In genomic region chr4:21352354-21352753, GRCh38 we compare ENCODE assay signal across 2 cellular contexts.
DNase-seq lines count a peak whose midpoint lies in the region; ATAC-seq and TF ChIP-seq lines count a peak whose summit lies in the region.
"Not testable (repeated sequence)": the region's sequence is repeated elsewhere in the genome, so short reads cannot be mapped to it uniquely, and the experiment has no call there.

No MANE protein-coding gene starts in this region.

- H2BK120ac ChIP-seq in neuronal stem cell (ENCODE audit: low read depth, low read length): not testable (repeated sequence)

- H3K27me3 Mint-ChIP-seq in WTC11 (ENCODE audit: low read depth): not testable (repeated sequence)

- H3K18ac ChIP-seq in neuronal stem cell (ENCODE audit: low read length): not testable (repeated sequence)

- peaks cover 11% of the 10 kb centered on the region for H3K36me3 Mint-ChIP-seq in WTC11

- H3K4me3 ChIP-seq in neuronal stem cell (ENCODE audit: low read length in 2 of 2): not testable (repeated sequence)

- H3K4me3 Mint-ChIP-seq in WTC11: not testable (repeated sequence)

- H2AK5ac ChIP-seq in neuronal stem cell (ENCODE audit: low read depth, low read length): not testable (repeated sequence)

- not testable (repeated sequence) for H3K4me1 Mint-ChIP-seq in WTC11

- not testable (repeated sequence) for H4K8ac ChIP-seq in neuronal stem cell (ENCODE audit: low read depth, low read length)

- H3K9ac ChIP-seq in neuronal stem cell (ENCODE audit: low read depth, low read length, poor library complexity): peak overlapping the region; percentile 67

- not testable (repeated sequence) for H3K23ac ChIP-seq in neuronal stem cell (ENCODE audit: low read depth, low read length, poor library complexity)

- H3K14ac ChIP-seq in neuronal stem cell (ENCODE audit: low read length): not testable (repeated sequence)

- H3K27ac ChIP-seq in neuronal stem cell (replicated peaks; ENCODE audit: low read length): not testable (repeated sequence)

- H3K4me1 ChIP-seq in neuronal stem cell (ENCODE audit: control insufficient read depth in 2 of 2, insufficient read depth in 1 of 2, low read depth in 1 of 2, low read length in 2 of 2): not testable (repeated sequence)

- H3K27ac Mint-ChIP-seq in WTC11: not testable (repeated sequence)

- H2AFZ ChIP-seq in neuronal stem cell (ENCODE audit: low read length): not testable (repeated sequence)

- no CpG with 5 or more reads among the region's 4 CpGs for WGBS in neuronal stem cell (ENCODE audit: extremely low coverage in 2 of 2, insufficient read length in 2 of 2, insufficient replicate concordance in 1 of 2), 2 donors

- not testable (repeated sequence) for H2BK5ac ChIP-seq in neuronal stem cell (ENCODE audit: low read length)

- H3K4ac ChIP-seq in neuronal stem cell (ENCODE audit: low read length): not testable (repeated sequence)

- not testable (repeated sequence) for H2BK12ac ChIP-seq in neuronal stem cell (ENCODE audit: low read length)

- ATAC-seq in WTC11: 0 out of 2 replicates have a peak, but pooled peaks have one; percentile 24

- H3K79me1 ChIP-seq in neuronal stem cell (ENCODE audit: low read depth, low read length): not testable (repeated sequence)

- TF ChIP-seq CTCF in WTC11 (IDR thresholded peaks at IDR 0.05): not testable (repeated sequence)

- peaks cover 35% of the 10 kb centered on the region for H3K9me3 Mint-ChIP-seq in WTC11

- CTCF ChIA-PET in WTC11 (lab: Charles Lee): not testable (repeated sequence)

- not testable (repeated sequence) for H3K36me3 ChIP-seq in neuronal stem cell (replicated peaks in 1 of 2; ENCODE audit: control insufficient read depth in 2 of 2, insufficient read depth in 2 of 2, low read length in 2 of 2)

- not testable (repeated sequence) for H3K9me3 ChIP-seq in neuronal stem cell (replicated peaks in 1 of 2; ENCODE audit: control insufficient read depth in 2 of 2, insufficient read depth in 1 of 2, low read depth in 1 of 2, low read length in 2 of 2)

- not testable (repeated sequence) for H2BK15ac ChIP-seq in neuronal stem cell (ENCODE audit: low read length)

- not testable (repeated sequence) for H3K4me2 ChIP-seq in neuronal stem cell (ENCODE audit: insufficient read depth, low read length, poor library complexity, severe bottlenecking)

- POLR2A ChIA-PET in WTC11 (lab: Charles Lee): not testable (repeated sequence)

- H4K91ac ChIP-seq in neuronal stem cell (ENCODE audit: low read depth, low read length, poor library complexity): not testable (repeated sequence)

- DNase-seq in WTC11 (ENCODE audit: low spot score); neuronal stem cell (ENCODE audit: low spot score): not testable (repeated sequence)

- not testable (repeated sequence) for H3K27me3 ChIP-seq in neuronal stem cell (ENCODE audit: control insufficient read depth in 3 of 3, insufficient read depth in 3 of 3, low read depth in 1 of 3, low read length in 3 of 3)
